In genomic region chr5:1182633-1183423, GRCh38 we compare ENCODE assay signal across 1 cellular context.
TF ChIP-seq lines count a peak whose summit lies in the region.

No MANE protein-coding gene starts in this region.

TF ChIP-seq in HepG2, 621 proteins besides CTCF, POLR2A, EP300 and RAD21 (continued from another document and continues in another):
- TF ChIP-seq AKNA (CRISPR knock-in tag; IDR thresholded peaks at IDR 0.05; ENCODE audit: borderline replicate concordance) (no peak), SMC3 (IDR thresholded peaks at IDR 0.05; ENCODE audit: low read length) (no peak), MYPOP (CRISPR knock-in tag; IDR thresholded peaks at IDR 0.05) (no peak; the same call in 1 of the 2 replicates), ZNF687 (CRISPR knock-in tag; IDR thresholded peaks at IDR 0.05) (peak; percentile 77), ZNF772 (CRISPR knock-in tag; IDR thresholded peaks at IDR 0.05) (no peak; the same call in 1 of the 2 replicates), ATF2 (CRISPR knock-in tag; IDR thresholded peaks at IDR 0.05) (peak; percentile 54), NFRKB (IDR thresholded peaks at IDR 0.05) (no peak), ZNF33B (CRISPR knock-in tag; IDR thresholded peaks at IDR 0.05) (no peak), ZNF547 (CRISPR knock-in tag; IDR thresholded peaks at IDR 0.05) (peak; percentile 62), ZNF512 (CRISPR knock-in tag; IDR thresholded peaks at IDR 0.05) (no peak), ZNF282 (IDR thresholded peaks at IDR 0.05; ENCODE audit: partially characterized antibody) (no peak), ETV5 (CRISPR knock-in tag; IDR thresholded peaks at IDR 0.05; ENCODE audit: borderline replicate concordance) (peak; percentile 62), ZBTB14 (CRISPR knock-in tag; IDR thresholded peaks at IDR 0.05) (no peak), NAIF1 (CRISPR knock-in tag; IDR thresholded peaks at IDR 0.05; ENCODE audit: borderline replicate concordance) (no peak; the same call in 1 of the 2 replicates), TCF7L2 (IDR thresholded peaks at IDR 0.05; ENCODE audit: low read depth, low read length) (no peak), SAFB2 (CRISPR knock-in tag; IDR thresholded peaks at IDR 0.05; ENCODE audit: borderline replicate concordance, low read depth) (no peak), BRF2 (CRISPR knock-in tag; IDR thresholded peaks at IDR 0.05) (no peak), ZC3H4 (CRISPR knock-in tag; IDR thresholded peaks at IDR 0.05; ENCODE audit: borderline replicate concordance) (no peak), CSRNP1 (CRISPR knock-in tag; IDR thresholded peaks at IDR 0.05) (no peak), ZNF737 (CRISPR knock-in tag; IDR thresholded peaks at IDR 0.05; ENCODE audit: borderline replicate concordance) (no peak), MTA3 (CRISPR knock-in tag; IDR thresholded peaks at IDR 0.05) (no peak), NR2F6 (IDR thresholded peaks at IDR 0.05) (peak; percentile 71), NR2F6 (CRISPR knock-in tag; IDR thresholded peaks at IDR 0.05) (peak; percentile 67), GMEB1 (CRISPR knock-in tag; IDR thresholded peaks at IDR 0.05; ENCODE audit: borderline replicate concordance) (no peak), SRSF1 (optimal IDR thresholded peaks at IDR 0.05; ENCODE audit: low read depth, low read length) (no peak), ATM (IDR thresholded peaks at IDR 0.05; ENCODE audit: borderline replicate concordance) (no peak), ZBTB20 (CRISPR knock-in tag; IDR thresholded peaks at IDR 0.05; ENCODE audit: borderline replicate concordance, low read depth) (peak; percentile 43; the same call in 1 of the 2 replicates), NFATC3 (CRISPR knock-in tag; IDR thresholded peaks at IDR 0.05) (no peak), ZNF431 (CRISPR knock-in tag; IDR thresholded peaks at IDR 0.05; ENCODE audit: borderline replicate concordance, low read depth) (no peak), CCDC6 (CRISPR knock-in tag; IDR thresholded peaks at IDR 0.05) (no peak), ZNF329 (CRISPR knock-in tag; IDR thresholded peaks at IDR 0.05; ENCODE audit: low read depth) (no peak), LBX2 (CRISPR knock-in tag; IDR thresholded peaks at IDR 0.05; ENCODE audit: borderline replicate concordance) (no peak), ZNF639 (CRISPR knock-in tag; conservative IDR thresholded peaks at IDR 0.05) (no peak), KAT8 (CRISPR knock-in tag; IDR thresholded peaks at IDR 0.05) (no peak), HMG20A (CRISPR knock-in tag; IDR thresholded peaks at IDR 0.05; ENCODE audit: borderline replicate concordance) (no peak)
